ENCODE assay signal across 19 cellular contexts in the genomic region with DNA sequence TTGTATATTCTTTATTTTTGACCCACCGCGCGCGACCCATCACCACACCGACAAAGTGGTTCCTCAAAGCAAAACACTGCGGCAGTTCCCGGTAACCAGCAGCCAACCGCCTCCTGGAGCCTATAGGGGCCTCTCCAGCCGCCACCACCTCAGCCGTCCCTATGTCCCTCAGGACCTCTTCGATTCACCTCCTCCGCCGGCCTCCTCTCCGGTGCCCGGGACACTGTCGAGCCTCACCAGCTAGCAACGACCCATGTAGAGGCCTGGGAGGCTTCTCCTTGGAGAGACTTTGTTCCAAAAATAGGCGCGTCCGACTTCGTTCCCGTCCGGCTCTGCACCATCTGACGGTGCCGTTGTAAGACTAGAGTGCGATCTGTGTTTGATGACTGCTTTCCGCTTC.
"Had no signal": no experiment of that assay in that cellular context is flagged by ENCODE, and none has a peak within 500 bp of the region (broad histone marks: within the 10 kb centered on the region; RNA-seq: fewer than 3 reads in every experiment).

No MANE protein-coding gene starts in this region.

- H3K9me3 Mint-ChIP-seq: activated naive CD8-positive, alpha-beta T cell treated with anti-CD3 and anti-CD28 coated beads, Interleukin-2, amount 50 U/mL, for 24 hours; activated T-helper 1 cell treated with anti-CD3 and anti-CD28 coated beads, Interleukin-12 subunit alpha, Interleukin-12 subunit beta, Interleukin-2, Interleukin-4 antibody, amounts not matched to agents 30 ng/mL and 10 ng/mL and 1 ng/mL, durations not matched to agents 14 hours and 24 hours and 36 hours; naive B cell had no signal

- H3K27me3 Mint-ChIP-seq: activated naive CD8-positive, alpha-beta T cell treated with anti-CD3 and anti-CD28 coated beads, Interleukin-2, amount 50 U/mL, for 24 hours; effector memory CD8-positive, alpha-beta T cell; naive B cell had no signal

- H3K4me1 ChIP-seq: colonic mucosa, parathyroid adenoma, tibial nerve had no signal

- H3K9ac ChIP-seq: parathyroid adenoma had no signal

- H3K27me3 ChIP-seq: cardiac muscle cell, colonic mucosa, tibial nerve had no signal

- H3K27ac ChIP-seq: cardiac muscle cell, colonic mucosa, parathyroid adenoma, skin epidermis, tibial nerve had no signal

- ATAC-seq: activated CD8-positive, alpha-beta T cell treated with anti-CD3 and anti-CD28 coated beads, Interleukin-2, amount 10 ng/mL, durations not matched to agents 7 days and 5 days; activated naive CD8-positive, alpha-beta T cell treated with anti-CD3 and anti-CD28 coated beads, Interleukin-2, amount 50 U/mL, for 24 hours; effector memory CD8-positive, alpha-beta T cell; left cardiac atrium had no signal

- H3K36me3 ChIP-seq: cardiac muscle cell, colonic mucosa, tibial nerve had no signal

- H3K4me3 Mint-ChIP-seq: activated CD8-positive, alpha-beta T cell treated with anti-CD3 and anti-CD28 coated beads, Interleukin-2, amount 10 ng/mL, durations not matched to agents 7 days and 5 days; activated naive CD8-positive, alpha-beta T cell treated with anti-CD3 and anti-CD28 coated beads, Interleukin-2, amount 50 U/mL, for 24 hours; activated T-helper 1 cell treated with anti-CD3 and anti-CD28 coated beads, Interleukin-12 subunit alpha, Interleukin-12 subunit beta, Interleukin-2, Interleukin-4 antibody, amounts not matched to agents 30 ng/mL and 10 ng/mL and 1 ng/mL, durations not matched to agents 14 hours and 24 hours and 36 hours; effector memory CD8-positive, alpha-beta T cell; naive B cell had no signal

- H3K27ac Mint-ChIP-seq: activated CD8-positive, alpha-beta T cell treated with anti-CD3 and anti-CD28 coated beads, Interleukin-2, amount 10 ng/mL, durations not matched to agents 7 days and 5 days; activated naive CD8-positive, alpha-beta T cell treated with anti-CD3 and anti-CD28 coated beads, Interleukin-2, amount 50 U/mL, for 24 hours; activated T-helper 1 cell treated with anti-CD3 and anti-CD28 coated beads, Interleukin-12 subunit alpha, Interleukin-12 subunit beta, Interleukin-2, Interleukin-4 antibody, amounts not matched to agents 30 ng/mL and 10 ng/mL and 1 ng/mL, durations not matched to agents 14 hours and 24 hours and 36 hours; effector memory CD8-positive, alpha-beta T cell had no signal

- H3K4me1 Mint-ChIP-seq: activated naive CD8-positive, alpha-beta T cell treated with anti-CD3 and anti-CD28 coated beads, Interleukin-2, amount 50 U/mL, for 24 hours; naive B cell had no signal

- H3K36me3 Mint-ChIP-seq: naive B cell had no signal

- H3K4me3 ChIP-seq: cardiac muscle cell, colonic mucosa, lung, skin epidermis, tibial nerve had no signal

- FAIRE-seq: astrocyte had no signal

- DNase-seq: activated CD8-positive, alpha-beta memory T cell treated with anti-CD3 and anti-CD28 coated beads, Interleukin-2, amount 50 U/mL, for 48 hours; activated CD8-positive, alpha-beta T cell treated with anti-CD3 and anti-CD28 coated beads, Interleukin-2, amount 10 ng/mL, durations not matched to agents 7 days and 5 days; activated naive CD4-positive, alpha-beta T cell treated with Interleukin-2 at 50 U/mL for 16 hours; activated naive CD8-positive, alpha-beta T cell treated with anti-CD3 and anti-CD28 coated beads, Interleukin-2, amount 50 U/mL, for 24 hours; colonic mucosa; effector memory CD8-positive, alpha-beta T cell; erythroblast; hippocampal formation; left cardiac atrium; midbrain; naive B cell; T-helper 2 cell had no signal

- H3K9me3 ChIP-seq: colonic mucosa, tibial nerve had no signal
